1 cellular context compared by ENCODE assay signal in the genomic region with DNA sequence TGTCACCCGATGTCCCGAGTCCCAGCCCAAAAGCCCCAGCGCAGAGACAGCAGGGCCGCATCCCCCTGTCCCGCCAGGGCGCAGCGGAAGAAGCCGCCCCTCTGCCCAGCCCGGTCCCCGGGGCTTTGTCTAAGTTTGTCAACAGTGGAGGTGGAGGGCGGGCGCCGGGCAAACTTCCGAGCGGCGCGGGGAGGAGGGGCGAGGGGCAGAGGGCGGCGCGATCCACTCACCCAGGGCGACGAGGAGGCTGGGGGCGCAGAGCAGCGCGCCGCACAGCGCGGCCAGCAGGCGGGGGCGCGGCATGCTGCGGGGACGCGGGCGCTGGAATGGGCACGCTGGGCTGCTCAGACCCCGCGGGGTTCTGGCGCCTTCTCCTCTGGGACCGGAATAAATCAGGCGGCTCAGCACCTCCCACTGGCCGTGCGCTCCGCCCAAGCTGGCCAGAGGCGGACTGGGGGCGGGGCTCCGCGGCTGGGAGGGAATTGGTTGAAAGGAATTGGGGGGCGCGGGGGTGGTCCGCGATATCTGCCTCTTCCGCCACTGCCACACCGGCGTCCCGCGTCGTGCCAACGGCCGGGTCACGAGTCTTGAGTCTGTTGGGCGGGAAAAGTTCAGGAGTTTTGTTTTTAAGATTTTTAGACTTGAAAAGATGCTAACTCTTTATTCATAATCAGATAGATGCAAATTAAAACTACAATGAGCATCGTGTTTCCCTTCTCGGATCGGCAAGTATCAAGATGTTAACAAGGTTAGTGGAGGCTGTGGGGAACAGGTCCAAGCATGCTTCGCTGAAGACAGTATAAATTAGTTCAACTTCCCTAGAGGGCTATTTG.
A peak's percentile ranks its signal among the peaks of the same experiment; 100 is the strongest.
TF ChIP-seq lines count a peak whose summit lies in the region.

A gene with protein sequence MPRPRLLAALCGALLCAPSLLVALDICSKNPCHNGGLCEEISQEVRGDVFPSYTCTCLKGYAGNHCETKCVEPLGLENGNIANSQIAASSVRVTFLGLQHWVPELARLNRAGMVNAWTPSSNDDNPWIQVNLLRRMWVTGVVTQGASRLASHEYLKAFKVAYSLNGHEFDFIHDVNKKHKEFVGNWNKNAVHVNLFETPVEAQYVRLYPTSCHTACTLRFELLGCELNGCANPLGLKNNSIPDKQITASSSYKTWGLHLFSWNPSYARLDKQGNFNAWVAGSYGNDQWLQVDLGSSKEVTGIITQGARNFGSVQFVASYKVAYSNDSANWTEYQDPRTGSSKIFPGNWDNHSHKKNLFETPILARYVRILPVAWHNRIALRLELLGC (minus strand): TSS at position 363 of the 833 bp plus-strand sequence. CDS start 60 bp downstream, at position 303.

TF ChIP-seq in GM12878, 131 proteins besides CTCF, POLR2A, EP300 and RAD21 (continued from another document):
- TF ChIP-seq, protein P1, sequence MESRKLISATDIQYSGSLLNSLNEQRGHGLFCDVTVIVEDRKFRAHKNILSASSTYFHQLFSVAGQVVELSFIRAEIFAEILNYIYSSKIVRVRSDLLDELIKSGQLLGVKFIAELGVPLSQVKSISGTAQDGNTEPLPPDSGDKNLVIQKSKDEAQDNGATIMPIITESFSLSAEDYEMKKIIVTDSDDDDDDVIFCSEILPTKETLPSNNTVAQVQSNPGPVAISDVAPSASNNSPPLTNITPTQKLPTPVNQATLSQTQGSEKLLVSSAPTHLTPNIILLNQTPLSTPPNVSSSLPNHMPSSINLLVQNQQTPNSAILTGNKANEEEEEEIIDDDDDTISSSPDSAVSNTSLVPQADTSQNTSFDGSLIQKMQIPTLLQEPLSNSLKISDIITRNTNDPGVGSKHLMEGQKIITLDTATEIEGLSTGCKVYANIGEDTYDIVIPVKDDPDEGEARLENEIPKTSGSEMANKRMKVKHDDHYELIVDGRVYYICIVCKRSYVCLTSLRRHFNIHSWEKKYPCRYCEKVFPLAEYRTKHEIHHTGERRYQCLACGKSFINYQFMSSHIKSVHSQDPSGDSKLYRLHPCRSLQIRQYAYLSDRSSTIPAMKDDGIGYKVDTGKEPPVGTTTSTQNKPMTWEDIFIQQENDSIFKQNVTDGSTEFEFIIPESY (IDR thresholded peaks at IDR 0.05), result no peak
- TF ChIP-seq SREBF1 (IDR thresholded peaks at IDR 0.05; ENCODE audit: low read length), result no peak
- TF ChIP-seq GATAD2B (conservative IDR thresholded peaks at IDR 0.05; ENCODE audit: low read depth), result 0 out of 2 replicates have a peak, but pooled peaks have one; percentile 37
- TF ChIP-seq, protein P2, sequence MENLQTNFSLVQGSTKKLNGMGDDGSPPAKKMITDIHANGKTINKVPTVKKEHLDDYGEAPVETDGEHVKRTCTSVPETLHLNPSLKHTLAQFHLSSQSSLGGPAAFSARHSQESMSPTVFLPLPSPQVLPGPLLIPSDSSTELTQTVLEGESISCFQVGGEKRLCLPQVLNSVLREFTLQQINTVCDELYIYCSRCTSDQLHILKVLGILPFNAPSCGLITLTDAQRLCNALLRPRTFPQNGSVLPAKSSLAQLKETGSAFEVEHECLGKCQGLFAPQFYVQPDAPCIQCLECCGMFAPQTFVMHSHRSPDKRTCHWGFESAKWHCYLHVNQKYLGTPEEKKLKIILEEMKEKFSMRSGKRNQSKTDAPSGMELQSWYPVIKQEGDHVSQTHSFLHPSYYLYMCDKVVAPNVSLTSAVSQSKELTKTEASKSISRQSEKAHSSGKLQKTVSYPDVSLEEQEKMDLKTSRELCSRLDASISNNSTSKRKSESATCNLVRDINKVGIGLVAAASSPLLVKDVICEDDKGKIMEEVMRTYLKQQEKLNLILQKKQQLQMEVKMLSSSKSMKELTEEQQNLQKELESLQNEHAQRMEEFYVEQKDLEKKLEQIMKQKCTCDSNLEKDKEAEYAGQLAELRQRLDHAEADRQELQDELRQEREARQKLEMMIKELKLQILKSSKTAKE (IDR thresholded peaks at IDR 0.05; ENCODE audit: low read depth, poor library complexity, severe bottlenecking), result no peak
- no peak for TF ChIP-seq FOXM1 (IDR thresholded peaks at IDR 0.05; ENCODE audit: low read depth, low read length)
- no peak for TF ChIP-seq KLF5 (IDR thresholded peaks at IDR 0.05; ENCODE audit: partially characterized antibody)
- no peak for TF ChIP-seq PAX8 (IDR thresholded peaks at IDR 0.05)
- no peak for TF ChIP-seq ZSCAN29 (IDR thresholded peaks at IDR 0.05)
- no peak for TF ChIP-seq SMC3 (IDR thresholded peaks at IDR 0.05; ENCODE audit: borderline replicate concordance, low read length)
- no peak for TF ChIP-seq CBFB (IDR thresholded peaks at IDR 0.05; ENCODE audit: low read depth)
- 0 out of 4 replicates have a peak, but pooled peaks of 1 of the 2 experiments have one; percentile 16 for TF ChIP-seq BHLHE40 (IDR thresholded peaks at IDR 0.05; ENCODE audit: borderline replicate concordance in 1 of 2, low read depth in 2 of 2, low read length in 1 of 2)
- no peak for TF ChIP-seq ASH2L (IDR thresholded peaks at IDR 0.05; ENCODE audit: borderline replicate concordance, low read depth)
- TF ChIP-seq, protein P3, sequence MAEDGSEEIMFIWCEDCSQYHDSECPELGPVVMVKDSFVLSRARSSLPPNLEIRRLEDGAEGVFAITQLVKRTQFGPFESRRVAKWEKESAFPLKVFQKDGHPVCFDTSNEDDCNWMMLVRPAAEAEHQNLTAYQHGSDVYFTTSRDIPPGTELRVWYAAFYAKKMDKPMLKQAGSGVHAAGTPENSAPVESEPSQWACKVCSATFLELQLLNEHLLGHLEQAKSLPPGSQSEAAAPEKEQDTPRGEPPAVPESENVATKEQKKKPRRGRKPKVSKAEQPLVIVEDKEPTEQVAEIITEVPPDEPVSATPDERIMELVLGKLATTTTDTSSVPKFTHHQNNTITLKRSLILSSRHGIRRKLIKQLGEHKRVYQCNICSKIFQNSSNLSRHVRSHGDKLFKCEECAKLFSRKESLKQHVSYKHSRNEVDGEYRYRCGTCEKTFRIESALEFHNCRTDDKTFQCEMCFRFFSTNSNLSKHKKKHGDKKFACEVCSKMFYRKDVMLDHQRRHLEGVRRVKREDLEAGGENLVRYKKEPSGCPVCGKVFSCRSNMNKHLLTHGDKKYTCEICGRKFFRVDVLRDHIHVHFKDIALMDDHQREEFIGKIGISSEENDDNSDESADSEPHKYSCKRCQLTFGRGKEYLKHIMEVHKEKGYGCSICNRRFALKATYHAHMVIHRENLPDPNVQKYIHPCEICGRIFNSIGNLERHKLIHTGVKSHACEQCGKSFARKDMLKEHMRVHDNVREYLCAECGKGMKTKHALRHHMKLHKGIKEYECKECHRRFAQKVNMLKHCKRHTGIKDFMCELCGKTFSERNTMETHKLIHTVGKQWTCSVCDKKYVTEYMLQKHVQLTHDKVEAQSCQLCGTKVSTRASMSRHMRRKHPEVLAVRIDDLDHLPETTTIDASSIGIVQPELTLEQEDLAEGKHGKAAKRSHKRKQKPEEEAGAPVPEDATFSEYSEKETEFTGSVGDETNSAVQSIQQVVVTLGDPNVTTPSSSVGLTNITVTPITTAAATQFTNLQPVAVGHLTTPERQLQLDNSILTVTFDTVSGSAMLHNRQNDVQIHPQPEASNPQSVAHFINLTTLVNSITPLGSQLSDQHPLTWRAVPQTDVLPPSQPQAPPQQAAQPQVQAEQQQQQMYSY (CRISPR knock-in tag; IDR thresholded peaks at IDR 0.05), result no peak
- no peak for TF ChIP-seq MXI1 (IDR thresholded peaks at IDR 0.05; ENCODE audit: low read depth, low read length)
- TF ChIP-seq, protein P4, sequence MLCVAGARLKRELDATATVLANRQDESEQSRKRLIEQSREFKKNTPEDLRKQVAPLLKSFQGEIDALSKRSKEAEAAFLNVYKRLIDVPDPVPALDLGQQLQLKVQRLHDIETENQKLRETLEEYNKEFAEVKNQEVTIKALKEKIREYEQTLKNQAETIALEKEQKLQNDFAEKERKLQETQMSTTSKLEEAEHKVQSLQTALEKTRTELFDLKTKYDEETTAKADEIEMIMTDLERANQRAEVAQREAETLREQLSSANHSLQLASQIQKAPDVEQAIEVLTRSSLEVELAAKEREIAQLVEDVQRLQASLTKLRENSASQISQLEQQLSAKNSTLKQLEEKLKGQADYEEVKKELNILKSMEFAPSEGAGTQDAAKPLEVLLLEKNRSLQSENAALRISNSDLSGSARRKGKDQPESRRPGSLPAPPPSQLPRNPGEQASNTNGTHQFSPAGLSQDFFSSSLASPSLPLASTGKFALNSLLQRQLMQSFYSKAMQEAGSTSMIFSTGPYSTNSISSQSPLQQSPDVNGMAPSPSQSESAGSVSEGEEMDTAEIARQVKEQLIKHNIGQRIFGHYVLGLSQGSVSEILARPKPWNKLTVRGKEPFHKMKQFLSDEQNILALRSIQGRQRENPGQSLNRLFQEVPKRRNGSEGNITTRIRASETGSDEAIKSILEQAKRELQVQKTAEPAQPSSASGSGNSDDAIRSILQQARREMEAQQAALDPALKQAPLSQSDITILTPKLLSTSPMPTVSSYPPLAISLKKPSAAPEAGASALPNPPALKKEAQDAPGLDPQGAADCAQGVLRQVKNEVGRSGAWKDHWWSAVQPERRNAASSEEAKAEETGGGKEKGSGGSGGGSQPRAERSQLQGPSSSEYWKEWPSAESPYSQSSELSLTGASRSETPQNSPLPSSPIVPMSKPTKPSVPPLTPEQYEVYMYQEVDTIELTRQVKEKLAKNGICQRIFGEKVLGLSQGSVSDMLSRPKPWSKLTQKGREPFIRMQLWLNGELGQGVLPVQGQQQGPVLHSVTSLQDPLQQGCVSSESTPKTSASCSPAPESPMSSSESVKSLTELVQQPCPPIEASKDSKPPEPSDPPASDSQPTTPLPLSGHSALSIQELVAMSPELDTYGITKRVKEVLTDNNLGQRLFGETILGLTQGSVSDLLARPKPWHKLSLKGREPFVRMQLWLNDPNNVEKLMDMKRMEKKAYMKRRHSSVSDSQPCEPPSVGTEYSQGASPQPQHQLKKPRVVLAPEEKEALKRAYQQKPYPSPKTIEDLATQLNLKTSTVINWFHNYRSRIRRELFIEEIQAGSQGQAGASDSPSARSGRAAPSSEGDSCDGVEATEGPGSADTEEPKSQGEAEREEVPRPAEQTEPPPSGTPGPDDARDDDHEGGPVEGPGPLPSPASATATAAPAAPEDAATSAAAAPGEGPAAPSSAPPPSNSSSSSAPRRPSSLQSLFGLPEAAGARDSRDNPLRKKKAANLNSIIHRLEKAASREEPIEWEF (IDR thresholded peaks at IDR 0.05; ENCODE audit: insufficient replicate concordance, low read depth, low read length), result no peak
- TF ChIP-seq, protein P5, sequence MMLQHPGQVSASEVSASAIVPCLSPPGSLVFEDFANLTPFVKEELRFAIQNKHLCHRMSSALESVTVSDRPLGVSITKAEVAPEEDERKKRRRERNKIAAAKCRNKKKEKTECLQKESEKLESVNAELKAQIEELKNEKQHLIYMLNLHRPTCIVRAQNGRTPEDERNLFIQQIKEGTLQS (IDR thresholded peaks at IDR 0.05; ENCODE audit: borderline replicate concordance, extremely low read depth, low read depth, low read length), result no peak
- TF ChIP-seq MEF2B (IDR thresholded peaks at IDR 0.05; ENCODE audit: partially characterized antibody, poor library complexity, severe bottlenecking), result peak; percentile 12
- TF ChIP-seq MEF2A (IDR thresholded peaks at IDR 0.05; ENCODE audit: insufficient read depth, low read depth, low read length), result no peak
- no peak for TF ChIP-seq BACH1 (IDR thresholded peaks at IDR 0.05; ENCODE audit: borderline replicate concordance)
- TF ChIP-seq, protein P6, sequence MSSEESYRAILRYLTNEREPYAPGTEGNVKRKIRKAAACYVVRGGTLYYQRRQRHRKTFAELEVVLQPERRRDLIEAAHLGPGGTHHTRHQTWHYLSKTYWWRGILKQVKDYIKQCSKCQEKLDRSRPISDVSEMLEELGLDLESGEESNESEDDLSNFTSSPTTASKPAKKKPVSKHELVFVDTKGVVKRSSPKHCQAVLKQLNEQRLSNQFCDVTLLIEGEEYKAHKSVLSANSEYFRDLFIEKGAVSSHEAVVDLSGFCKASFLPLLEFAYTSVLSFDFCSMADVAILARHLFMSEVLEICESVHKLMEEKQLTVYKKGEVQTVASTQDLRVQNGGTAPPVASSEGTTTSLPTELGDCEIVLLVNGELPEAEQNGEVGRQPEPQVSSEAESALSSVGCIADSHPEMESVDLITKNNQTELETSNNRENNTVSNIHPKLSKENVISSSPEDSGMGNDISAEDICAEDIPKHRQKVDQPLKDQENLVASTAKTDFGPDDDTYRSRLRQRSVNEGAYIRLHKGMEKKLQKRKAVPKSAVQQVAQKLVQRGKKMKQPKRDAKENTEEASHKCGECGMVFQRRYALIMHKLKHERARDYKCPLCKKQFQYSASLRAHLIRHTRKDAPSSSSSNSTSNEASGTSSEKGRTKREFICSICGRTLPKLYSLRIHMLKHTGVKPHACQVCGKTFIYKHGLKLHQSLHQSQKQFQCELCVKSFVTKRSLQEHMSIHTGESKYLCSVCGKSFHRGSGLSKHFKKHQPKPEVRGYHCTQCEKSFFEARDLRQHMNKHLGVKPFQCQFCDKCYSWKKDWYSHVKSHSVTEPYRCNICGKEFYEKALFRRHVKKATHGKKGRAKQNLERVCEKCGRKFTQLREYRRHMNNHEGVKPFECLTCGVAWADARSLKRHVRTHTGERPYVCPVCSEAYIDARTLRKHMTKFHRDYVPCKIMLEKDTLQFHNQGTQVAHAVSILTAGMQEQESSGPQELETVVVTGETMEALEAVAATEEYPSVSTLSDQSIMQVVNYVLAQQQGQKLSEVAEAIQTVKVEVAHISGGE (CRISPR knock-in tag; IDR thresholded peaks at IDR 0.05), result no peak
- no peak for TF ChIP-seq EZH2 (IDR thresholded peaks at IDR 0.05; ENCODE audit: borderline replicate concordance, control insufficient read depth, low read depth, low read length)
- TF ChIP-seq TARDBP (IDR thresholded peaks at IDR 0.05; ENCODE audit: borderline replicate concordance), result no peak
TF ChIP-seq in GM12878: peak in this region for 3.
